Comparison of ENCODE assay signal across 18 cellular contexts in genomic region chrX:71995122-71995521, GRCh38.
"Had no signal": no experiment of that assay in that cellular context is flagged by ENCODE, and none has a peak within 500 bp of the region (broad histone marks: within the 10 kb centered on the region; RNA-seq: fewer than 3 reads in every experiment).

No MANE protein-coding gene starts in this region.

- H3K4me1 ChIP-seq: foreskin keratinocyte, pancreas had no signal

- H3K4me3 Mint-ChIP-seq: dendritic cell treated with granulocyte-macrophage colony-stimulating factor and Interleukin-4, amounts not matched to agents 40 ng/mL and 50 ng/mL, for 4 days; naive thymus-derived CD4-positive, alpha-beta T cell; neural crest cell had no signal

- H3K9me3 ChIP-seq: pancreas had no signal

- H3K27ac ChIP-seq: foreskin keratinocyte, hepatocyte, pancreas had no signal

- H3K4me3 ChIP-seq: hepatocyte, pancreas, smooth muscle cell had no signal

- H3K27me3 ChIP-seq: foreskin keratinocyte, hepatocyte had no signal

- H3K79me2 ChIP-seq: hepatocyte had no signal

- H3K36me3 Mint-ChIP-seq: naive thymus-derived CD4-positive, alpha-beta T cell had no signal

- H3K36me3 ChIP-seq: pancreas had no signal

- ATAC-seq: naive thymus-derived CD4-positive, alpha-beta T cell; pancreas; right cardiac atrium had no signal

- H3K27me3 Mint-ChIP-seq: progenitor cell of endocrine pancreas had no signal

- H3K27ac Mint-ChIP-seq: dendritic cell treated with granulocyte-macrophage colony-stimulating factor and Interleukin-4, amounts not matched to agents 40 ng/mL and 50 ng/mL, for 4 days; progenitor cell of endocrine pancreas had no signal

- H2AFZ ChIP-seq: hepatocyte had no signal

- H3K4me2 ChIP-seq: hepatocyte, smooth muscle cell had no signal

- FAIRE-seq: colon, endothelial cell of umbilical vein, pancreas had no signal

- DNase-seq: erythroblast; kidney glomerular epithelial cell; mesendoderm; naive thymus-derived CD4-positive, alpha-beta T cell; nucleus accumbens; pancreas; right cardiac atrium; stimulated activated CD4-positive, alpha-beta T cell treated with anti-CD3 and anti-CD28 coated beads, Interleukin-2, amount 100 ng/mL, for 48 hours; stimulated activated naive CD4-positive, alpha-beta T cell treated with Interleukin-2 at 50 U/mL for 16 hours; trophoblast cell had no signal

- H3K9me3 Mint-ChIP-seq: dendritic cell treated with granulocyte-macrophage colony-stimulating factor and Interleukin-4, amounts not matched to agents 40 ng/mL and 50 ng/mL, for 4 days; naive thymus-derived CD4-positive, alpha-beta T cell had no signal
